ENCODE assay signal across 18 cellular contexts in genomic region chr4:8336412-8337075, GRCh38.
DNase-seq lines count a peak whose midpoint lies in the region; ATAC-seq and TF ChIP-seq lines count a peak whose summit lies in the region.
"Had no signal": no experiment of that assay in that cellular context is flagged by ENCODE, and none has a peak within 500 bp of the region (broad histone marks: within the 10 kb centered on the region; RNA-seq: fewer than 3 reads in every experiment).

No MANE protein-coding gene starts in this region.

- H3K36me3 Mint-ChIP-seq in activated CD8-positive, alpha-beta memory T cell treated with anti-CD3 and anti-CD28 coated beads, Interleukin-2, amount 10 ng/mL, durations not matched to agents 7 days and 5 days, result no peaks in the 10 kb centered on the region

- ATAC-seq in GM21390 (IDR thresholded peaks at IDR 0.05; ENCODE audit: unreplicated experiment), result no peak
- ATAC-seq in activated CD8-positive, alpha-beta memory T cell treated with anti-CD3 and anti-CD28 coated beads, Interleukin-2, amount 10 ng/mL, durations not matched to agents 7 days and 5 days, result no peak
- ATAC-seq: right cardiac atrium had no signal

- peaks cover 5% of the 10 kb centered on the region for H3K9me3 Mint-ChIP-seq in activated CD8-positive, alpha-beta memory T cell treated with anti-CD3 and anti-CD28 coated beads, Interleukin-2, amount 10 ng/mL, durations not matched to agents 7 days and 5 days (ENCODE audit: low read depth)

- intact Hi-C loops in sigmoid colon (cut with DNase I), result no loop called here

- H3K4me3 ChIP-seq in sigmoid colon, result no peak overlapping the region
- H3K4me3 ChIP-seq: ascending aorta, tibial artery had no signal

- H3K27ac ChIP-seq in sigmoid colon, result no peak overlapping the region
- H3K27ac ChIP-seq: 22Rv1, ascending aorta, tibial artery had no signal

- H3K9me3 ChIP-seq in sigmoid colon, result peaks cover 0 to 4% (median 0%) of the 10 kb centered on the region in 4 donors
- H3K9me3 ChIP-seq: ascending aorta had no signal

- TF ChIP-seq CTCF in sigmoid colon (IDR thresholded peaks at IDR 0.05), result no peak

- peaks cover 0 to 20% (median 17%) of the 10 kb centered on the region in 4 donors for H3K4me1 ChIP-seq in sigmoid colon

- no peaks in the 10 kb centered on the region for H3K4me1 Mint-ChIP-seq in activated CD8-positive, alpha-beta memory T cell treated with anti-CD3 and anti-CD28 coated beads, Interleukin-2, amount 10 ng/mL, durations not matched to agents 7 days and 5 days

- 85 to 86% methylated on average over 7 of the region's 7 CpGs for WGBS in sigmoid colon, 2 donors

- DNase-seq in DMS53 (lab: John Stamatoyannopoulos, UW), result peak; percentile 31
- no peak for DNase-seq in DMS53 treated with DMSO at 0.1 percent for 48 hours (lab: John Stamatoyannopoulos, UW; ENCODE audit: unreplicated experiment)
- peak; percentile 90 for DNase-seq in OCI-M1 (lab: John Stamatoyannopoulos, UW)
- peak; percentile 11 for DNase-seq in ecto neural progenitor cell (ENCODE audit: low spot score)
- peak; percentile 2 for DNase-seq in sigmoid colon
- no peak for DNase-seq in activated CD8-positive, alpha-beta memory T cell treated with anti-CD3 and anti-CD28 coated beads, Interleukin-2, amount 10 ng/mL, durations not matched to agents 7 days and 5 days
- no peak for DNase-seq in DMS79 (lab: John Stamatoyannopoulos, UW)
- DNase-seq: activated CD4-positive, alpha-beta memory T cell treated with anti-CD3 and anti-CD28 coated beads for 36 hours; CD4-positive, alpha-beta T cell; foreskin melanocyte; NCI-H1694; NCI-H524 treated with DMSO at 0.1 percent for 48 hours; right cardiac atrium; tibial artery had no signal

- no peak overlapping the region for H3K27ac Mint-ChIP-seq in activated CD8-positive, alpha-beta memory T cell treated with anti-CD3 and anti-CD28 coated beads, Interleukin-2, amount 10 ng/mL, durations not matched to agents 7 days and 5 days
- H3K27ac Mint-ChIP-seq: activated CD4-positive, alpha-beta memory T cell treated with anti-CD3 and anti-CD28 coated beads for 36 hours; activated T-helper 2 cell treated with anti-CD3 and anti-CD28 coated beads, Interferon-gamma antibody, Interleukin-2, Interleukin-4, amounts not matched to agents 10 μg/mL and 5 μg/mL and 100 μg/mL, durations not matched to agents 14 hours and 24 hours and 36 hours; CD4-positive, alpha-beta T cell had no signal

- TF ChIP-seq POLR2A in sigmoid colon (IDR thresholded peaks at IDR 0.05), result no peak

- no peak overlapping the region for H3K4me3 Mint-ChIP-seq in activated CD8-positive, alpha-beta memory T cell treated with anti-CD3 and anti-CD28 coated beads, Interleukin-2, amount 10 ng/mL, durations not matched to agents 7 days and 5 days
- H3K4me3 Mint-ChIP-seq: activated CD4-positive, alpha-beta memory T cell treated with anti-CD3 and anti-CD28 coated beads for 36 hours; CD4-positive, alpha-beta T cell had no signal

- H3K27me3 ChIP-seq in sigmoid colon, result no peaks in the 10 kb centered on the region
- H3K27me3 ChIP-seq: ascending aorta, tibial artery had no signal

- H3K27me3 Mint-ChIP-seq in activated CD8-positive, alpha-beta memory T cell treated with anti-CD3 and anti-CD28 coated beads, Interleukin-2, amount 10 ng/mL, durations not matched to agents 7 days and 5 days, result peaks cover 9% of the 10 kb centered on the region

- no peaks in the 10 kb centered on the region for H3K36me3 ChIP-seq in sigmoid colon
- H3K36me3 ChIP-seq: ascending aorta, tibial artery had no signal

- TF ChIP-seq EP300 in sigmoid colon (IDR thresholded peaks at IDR 0.05), result no peak

- CTCF ChIA-PET in activated CD8-positive, alpha-beta memory T cell treated with anti-CD3 and anti-CD28 coated beads, Interleukin-2, amount 10 ng/mL, durations not matched to agents 7 days and 5 days (lab: Charles Lee), result no interaction called here

Comparison
In these comparisons a context has a peak if more than half of its experiments do, and no peak if none do; other contexts are left out.
1. DNase-seq: peak in DMS53 (single experiment), OCI-M1 (single experiment), ecto neural progenitor cell (single experiment) and sigmoid colon (single experiment); none in DMS53 treated with DMSO at 0.1 percent for 48 hours (single experiment), activated CD8-positive, alpha-beta memory T cell treated with anti-CD3 and anti-CD28 coated beads, Interleukin-2, amount 10 ng/mL, durations not matched to agents 7 days and 5 days (single experiment) and DMS79 (single experiment).